Comparison of ENCODE assay signal across 9 cellular contexts in genomic region chr22:40050258-40050657, GRCh38. TPM values are rescaled to one million over a fixed set of nuclear protein-coding genes. Genes with fewer than 3 reads are reported as not detected.
DNase-seq lines count a peak whose midpoint lies in the region; ATAC-seq and TF ChIP-seq lines count a peak whose summit lies in the region.
"Had no signal": no experiment of that assay in that cellular context is flagged by ENCODE, and none has a peak within 500 bp of the region (broad histone marks: within the 10 kb centered on the region; RNA-seq: fewer than 3 reads in every experiment).

No MANE protein-coding gene starts in this region.

- H3K9me3 Mint-ChIP-seq in activated T-helper 17 cell treated with anti-CD3 and anti-CD28 coated beads, Interleukin-2, amount 50 U/mL, for 72 hours = no peaks in the 10 kb centered on the region

- peaks cover 32% of the 10 kb centered on the region for H3K4me1 Mint-ChIP-seq in activated T-helper 17 cell treated with anti-CD3 and anti-CD28 coated beads, Interleukin-2, amount 50 U/mL, for 72 hours

- TF ChIP-seq CTCF in GM12864 (IDR thresholded peaks at IDR 0.05; ENCODE audit: low read depth, low read length, missing control alignments) = no peak

- no peaks in the 10 kb centered on the region for H3K27me3 Mint-ChIP-seq in activated T-helper 17 cell treated with anti-CD3 and anti-CD28 coated beads, Interleukin-2, amount 50 U/mL, for 72 hours

- peaks cover 4% of the 10 kb centered on the region for H3K36me3 Mint-ChIP-seq in activated T-helper 17 cell treated with anti-CD3 and anti-CD28 coated beads, Interleukin-2, amount 50 U/mL, for 72 hours (ENCODE audit: low read depth)

- H3K4me3 Mint-ChIP-seq in activated T-helper 17 cell treated with anti-CD3 and anti-CD28 coated beads, Interleukin-2, amount 50 U/mL, for 72 hours = peak overlapping the region; percentile 9

- DNase-seq in GM12864 (ENCODE audit: low read depth) = peak; percentile 82
- DNase-seq in effector CD8-positive, alpha-beta T cell (lab: John Stamatoyannopoulos, UW) = no peak
- DNase-seq in hypothalamus (lab: John Stamatoyannopoulos, UW) = no peak
- DNase-seq in NCI-H1105 (lab: John Stamatoyannopoulos, UW) = no peak
- DNase-seq: NCI-H526 treated with DMSO at 0.1 percent for 48 hours had no signal

- H3K4me3 ChIP-seq in GM12864 (ENCODE audit: low read depth, low read length) = no peak overlapping the region; the same call in 1 of the 2 replicates

- ATAC-seq in GM19438 (IDR thresholded peaks at IDR 0.05; ENCODE audit: low read depth, unreplicated experiment) = peak; percentile 86
- ATAC-seq in HG03280 (IDR thresholded peaks at IDR 0.05; ENCODE audit: unreplicated experiment) = peak; percentile 83
- ATAC-seq in activated T-helper 17 cell treated with anti-CD3 and anti-CD28 coated beads, Interleukin-2, amount 50 U/mL, for 72 hours (replicated peaks) = no peak
- ATAC-seq in GM21717 (IDR thresholded peaks at IDR 0.05; ENCODE audit: unreplicated experiment) = no peak

- H3K27ac Mint-ChIP-seq in activated T-helper 17 cell treated with anti-CD3 and anti-CD28 coated beads, Interleukin-2, amount 50 U/mL, for 72 hours = peak overlapping the region; percentile 80

RNA-seq across cellular contexts. Expression of gene FAM83F, which starts 55.5 kb away (rescaled TPM):
- total RNA-seq in activated T-helper 17 cell treated with anti-CD3 and anti-CD28 coated beads, Interleukin-2, amount 50 U/mL, for 72 hours = 1 to 10 TPM in 1 of 2 donors, under 1 TPM in 1; 0.37 to 1.3 TPM

Comparison
In these comparisons a context has a peak if more than half of its experiments do, and no peak if none do; other contexts are left out.
1. ATAC-seq: peak in GM19438 (single experiment) and HG03280 (single experiment); none in activated T-helper 17 cell treated with anti-CD3 and anti-CD28 coated beads, Interleukin-2, amount 50 U/mL, for 72 hours (single experiment) and GM21717 (single experiment).